In the genomic region with DNA sequence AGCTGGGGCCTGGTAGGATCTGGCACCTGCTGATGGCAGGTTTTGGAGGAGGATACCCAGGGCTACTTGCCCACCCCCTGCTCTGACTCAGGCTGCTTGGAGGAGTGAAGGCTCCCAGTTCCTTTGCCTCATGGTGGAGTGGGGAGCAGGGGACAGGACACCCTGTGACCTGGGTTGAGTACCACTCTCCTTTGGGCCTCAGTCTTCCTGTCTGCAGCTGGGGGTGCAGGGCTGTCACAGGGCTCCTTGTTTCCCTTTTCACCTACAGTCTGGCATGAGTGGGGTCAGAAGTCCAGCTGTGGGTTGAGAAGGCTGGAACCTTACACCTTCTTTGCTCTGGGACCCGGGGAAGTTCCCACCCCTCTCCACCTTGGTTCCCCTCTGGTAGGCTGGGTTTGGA, we compare ENCODE assay signal across 21 cellular contexts. TPM values are rescaled to one million over a fixed set of nuclear protein-coding genes. Genes with fewer than 3 reads are reported as not detected.
A peak's percentile ranks its signal among the peaks of the same experiment; 100 is the strongest.
DNase-seq lines count a peak whose midpoint lies in the region; ATAC-seq, FAIRE-seq and TF ChIP-seq lines count a peak whose summit lies in the region.
"Had no signal": no experiment of that assay in that cellular context is flagged by ENCODE, and none has a peak within 500 bp of the region (broad histone marks: within the 10 kb centered on the region; RNA-seq: fewer than 3 reads in every experiment).

No MANE protein-coding gene starts in this region.

- H3K36me3 ChIP-seq in lower lobe of right lung (peaks cover 11% of the 10 kb centered on the region), subcutaneous abdominal adipose tissue (ENCODE audit: control insufficient read depth in 5 of 5, insufficient read depth in 5 of 5, low read length in 5 of 5) (peaks cover 0 to 14% (median 9%) of the 10 kb centered on the region in 5 donors)

- H3K4me1 ChIP-seq in lower lobe of right lung, result peaks cover 73% of the 10 kb centered on the region
- peaks cover 21 to 79% (median 41%) of the 10 kb centered on the region in 5 donors for H3K4me1 ChIP-seq in subcutaneous abdominal adipose tissue (ENCODE audit: control insufficient read depth in 5 of 5, insufficient read depth in 5 of 5, low read length in 5 of 5)

- H3K27ac Mint-ChIP-seq in HFFc6, result peak overlapping the region; percentile 88

- DNase-seq in HFFc6, result no peak
- no peak for DNase-seq in lower lobe of right lung
- DNase-seq in RPMI8226, result no peak
- no peak for DNase-seq in NCI-H187 (lab: John Stamatoyannopoulos, UW)
- no peak for DNase-seq in ureter (ENCODE audit: low spot score)
- DNase-seq in frontal cortex (ENCODE audit: low spot score in 2 of 2), result no peak
- DNase-seq: activated CD4-positive, alpha-beta T cell treated with anti-CD3 and anti-CD28 coated beads for 4 hours; activated effector memory CD4-positive, alpha-beta T cell treated with anti-CD3 and anti-CD28 coated beads, Interleukin-2, amount 50 U/mL, for 16 hours; amygdala; DMS153; GOT3; mesendoderm; NCI-H187 treated with DMSO at 0.1 percent for 48 hours; NCI-H446 treated with DMSO at 0.1 percent for 48 hours; stimulated activated CD4-positive, alpha-beta T cell treated with anti-CD3 and anti-CD28 coated beads, Interleukin-4, amount 100 ng/mL, for 1 hour; substantia nigra had no signal

- H3K27me3 ChIP-seq in lower lobe of right lung (ENCODE audit: low read depth) (no peaks in the 10 kb centered on the region), subcutaneous abdominal adipose tissue (ENCODE audit: control insufficient read depth in 5 of 5, insufficient read depth in 4 of 5, low read length in 5 of 5) (no peaks in the 10 kb centered on the region)

- H3K9me3 ChIP-seq in lower lobe of right lung (no peaks in the 10 kb centered on the region), subcutaneous abdominal adipose tissue (ENCODE audit: control insufficient read depth in 5 of 5, low read length in 5 of 5) (no peaks in the 10 kb centered on the region)

- no peaks in the 10 kb centered on the region; the same call in 1 of the 2 replicates for H3K27me3 Mint-ChIP-seq in HFFc6 (ENCODE audit: insufficient read depth)

- no peak for FAIRE-seq in frontal cortex (lab: Jason Lieb, UNC)

- peaks cover 53% of the 10 kb centered on the region for H3K4me1 Mint-ChIP-seq in HFFc6 (ENCODE audit: low read depth)

- no peak overlapping the region for H3K4me3 Mint-ChIP-seq in HFFc6

- ATAC-seq in lower lobe of right lung, result no peak
- ATAC-seq: sciatic nerve had no signal

- H3K27ac ChIP-seq in cingulate gyrus (ENCODE audit: low read depth, low read length), result peak overlapping the region; percentile 74
- peak overlapping the region; percentile 76 for H3K27ac ChIP-seq in lower lobe of right lung
- H3K27ac ChIP-seq in subcutaneous abdominal adipose tissue (ENCODE audit: low read depth, low read length), result peak overlapping the region; percentile 83

- intact Hi-C loops in lower lobe of right lung (cut with DNase I), result no loop called here

- peak overlapping the region in 3 of 5 donors; percentile 42 to 71 (median 68) for H3K9ac ChIP-seq in subcutaneous abdominal adipose tissue (ENCODE audit: low read length in 5 of 5)

- H3K9me3 Mint-ChIP-seq in HFFc6, result no peaks in the 10 kb centered on the region

- H3K4me3 ChIP-seq in lower lobe of right lung (no peak overlapping the region), subcutaneous abdominal adipose tissue (ENCODE audit: low read depth in 1 of 5, low read length in 5 of 5) (no peak overlapping the region)

- H3K36me3 Mint-ChIP-seq in HFFc6 (ENCODE audit: low read depth), result no peaks in the 10 kb centered on the region

- TF ChIP-seq CTCF in HFFc6 (IDR thresholded peaks at IDR 0.05) (no peak), lower lobe of right lung (IDR thresholded peaks at IDR 0.05) (no peak)

RNA-seq across cellular contexts. Expression of a gene that starts 14.7 kb away (rescaled TPM):
- total RNA-seq in HFFc6 (2021; fragmentation: NEBNext Ultra II Directional; extraction: Animal tissue kit (Norgen Biotek cat#: 25700)), result 10 to 100 TPM; 20.5 to 35.6 (median 22.8) TPM
- 44.7 TPM for total RNA-seq in lower lobe of right lung
- 132 TPM for total RNA-seq in ureter
- 9.4 TPM for total RNA-seq in frontal cortex

RNA-seq across cellular contexts. Expression of a gene that starts 21.6 kb away (rescaled TPM):
- total RNA-seq in HFFc6 (2021; fragmentation: NEBNext Ultra II Directional; extraction: Animal tissue kit (Norgen Biotek cat#: 25700)), result not detected
- total RNA-seq in lower lobe of right lung (not detected), ureter (not detected), frontal cortex (not detected)
- total RNA-seq: chondrocyte, sciatic nerve, SK-MEL-5 had no signal

RNA-seq across cellular contexts. Expression of a gene that starts 35.2 kb away (rescaled TPM):
- total RNA-seq in HFFc6 (2021; fragmentation: NEBNext Ultra II Directional; extraction: Animal tissue kit (Norgen Biotek cat#: 25700)), result under 1 TPM in 2 of 6 experiments, not detected in 4; 0.16 to 0.24 TPM
- total RNA-seq in lower lobe of right lung, result not detected
- total RNA-seq in ureter, result 0.34 TPM
- 2.0 TPM for total RNA-seq in frontal cortex
